Comparison of ENCODE assay signal across 15 cellular contexts in the genomic region with DNA sequence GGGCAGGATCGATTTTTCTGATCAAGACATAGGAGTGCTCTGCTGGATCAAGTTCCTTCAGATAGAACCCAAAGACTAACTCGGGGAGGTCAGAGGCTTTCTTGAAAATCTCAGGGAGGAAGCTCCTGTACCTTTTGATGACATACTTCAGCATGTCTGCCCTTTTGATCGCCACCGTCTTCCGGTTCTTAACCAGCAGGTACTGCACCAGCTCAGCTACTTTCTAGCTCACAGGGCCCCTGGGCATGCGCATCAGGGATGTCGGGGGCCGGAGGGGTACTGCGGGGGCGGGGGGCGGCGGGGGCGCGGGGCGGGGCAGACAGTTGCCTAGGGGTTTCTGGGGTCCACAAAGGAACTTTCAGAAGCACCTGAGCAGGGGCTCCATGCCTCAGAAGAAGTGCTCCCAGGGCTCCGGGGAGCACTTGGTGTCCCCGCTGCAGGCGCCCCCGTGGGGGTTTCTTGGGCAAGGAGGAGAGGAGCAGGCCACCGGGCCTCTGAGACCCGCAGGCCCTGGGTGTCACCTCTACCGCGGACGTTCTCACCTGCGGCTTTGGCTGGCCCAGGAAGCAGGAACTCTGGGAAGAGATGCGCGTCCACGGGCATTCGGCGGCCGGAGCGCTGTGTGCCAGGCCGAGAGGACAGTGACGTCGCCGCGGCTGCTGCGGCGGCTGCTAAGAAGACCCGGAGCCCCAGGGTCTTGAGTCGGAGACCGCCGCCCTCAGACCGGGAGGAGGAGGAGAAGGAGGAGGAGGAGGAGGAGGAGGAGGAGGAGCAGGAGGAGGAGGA. TPM values are rescaled to one million over a fixed set of nuclear protein-coding genes. Genes with fewer than 3 reads are reported as not detected.
DNase-seq lines count a peak whose midpoint lies in the region; ATAC-seq, FAIRE-seq and TF ChIP-seq lines count a peak whose summit lies in the region.
"Not testable (repeated sequence)": the region's sequence is repeated elsewhere in the genome, so short reads cannot be mapped to it uniquely, and the experiment has no call there.
"Had no signal": no experiment of that assay in that cellular context is flagged by ENCODE, and none has a peak within 500 bp of the region (broad histone marks: within the 10 kb centered on the region; RNA-seq: fewer than 3 reads in every experiment).

No MANE protein-coding gene starts in this region.

- H3K4me2 ChIP-seq in endothelial cell of umbilical vein (ENCODE audit: insufficient read depth, low read length) = not testable (repeated sequence)

- not testable (repeated sequence) for H3K9me1 ChIP-seq in endothelial cell of umbilical vein (replicated peaks; ENCODE audit: control insufficient read depth, extremely low read depth, insufficient read depth, low read length)

- CTCF ChIA-PET in WTC11 (lab: Charles Lee); endothelial cell of umbilical vein (lab: Charles Lee): not testable (repeated sequence)

- not testable (repeated sequence) for H3K4me1 Mint-ChIP-seq in WTC11

- dilution Hi-C loops in endothelial cell of umbilical vein (cut with MboI; ENCODE audit: extremely low pct_ligation_motif_present, low sequenced_read_pairs) = not testable (repeated sequence)

- H4K20me1 ChIP-seq in endothelial cell of umbilical vein (replicated peaks; ENCODE audit: control insufficient read depth, extremely low read depth, insufficient read depth, low read length) = not testable (repeated sequence)

- H3K79me2 ChIP-seq in endothelial cell of umbilical vein (ENCODE audit: control insufficient read depth, insufficient read depth, low read length) = not testable (repeated sequence)

- intact Hi-C loops in endothelial cell of umbilical vein (cut with micrococcal nuclease); pancreas (cut with DNase I): not testable (repeated sequence)

- ATAC-seq in GM18505 (IDR thresholded peaks at IDR 0.05; ENCODE audit: unreplicated experiment) (peak; percentile 71), GM19324 (IDR thresholded peaks at IDR 0.05; ENCODE audit: low FRiP score, unreplicated experiment) (peak; percentile 74), GM21529 (IDR thresholded peaks at IDR 0.05; ENCODE audit: unreplicated experiment) (peak; percentile 72), HG02870 (IDR thresholded peaks at IDR 0.05; ENCODE audit: unreplicated experiment) (peak; percentile 54), HG03342 (IDR thresholded peaks at IDR 0.05; ENCODE audit: unreplicated experiment) (peak; percentile 64), WTC11 (peak; percentile 73), pancreas (peak; percentile 83 to 88 (median 84))

- H2AFZ ChIP-seq in endothelial cell of umbilical vein (ENCODE audit: low read depth, low read length) = not testable (repeated sequence)

- BruUV-seq in endothelial cell of umbilical vein (replicated peaks; lab: Mats Ljungman, UMichigan) = not testable (repeated sequence)

- not testable (repeated sequence) for TF ChIP-seq CTCF in WTC11 (IDR thresholded peaks at IDR 0.05); endothelial cell of umbilical vein (IDR thresholded peaks at IDR 0.05; ENCODE audit: extremely low read depth in 1 of 2, insufficient read depth in 1 of 2, low read depth in 1 of 2, low read length in 2 of 2); pancreas (IDR thresholded peaks at IDR 0.05)

- POLR2A ChIA-PET in WTC11 (lab: Charles Lee); endothelial cell of umbilical vein (lab: Charles Lee): not testable (repeated sequence)

- not testable (repeated sequence) for H3K27ac Mint-ChIP-seq in WTC11

- not testable (repeated sequence) for H3K36me3 ChIP-seq in endothelial cell of umbilical vein (ENCODE audit: control insufficient read depth in 2 of 2, extremely low read depth in 1 of 2, insufficient read depth in 2 of 2, low read length in 2 of 2); pancreas

- WGBS in pancreas, 2 donors = no CpG with 5 or more reads among the region's 44 CpGs

- H3K9me3 ChIP-seq in endothelial cell of umbilical vein (replicated peaks; ENCODE audit: control insufficient read depth, insufficient read depth, low read length); pancreas: not testable (repeated sequence)

- not testable (repeated sequence) for TF ChIP-seq POLR2A in GM18505 (IDR thresholded peaks at IDR 0.05; ENCODE audit: borderline replicate concordance, extremely low read depth, insufficient read depth, insufficient read length); endothelial cell of umbilical vein (IDR thresholded peaks at IDR 0.05; ENCODE audit: low read depth, low read length)

- H3K27ac ChIP-seq in endothelial cell of umbilical vein (ENCODE audit: insufficient read depth, low read depth, low read length); pancreas: not testable (repeated sequence)

- not testable (repeated sequence) for DNase-seq in WTC11 (ENCODE audit: low spot score); endothelial cell of umbilical vein (ENCODE audit: low read depth, low spot score); pancreas

- not testable (repeated sequence) for H3K9ac ChIP-seq in endothelial cell of umbilical vein (replicated peaks; ENCODE audit: extremely low read depth, insufficient read depth, low read length)

- H3K9me3 Mint-ChIP-seq in WTC11 = not testable (repeated sequence)

- H3K27me3 ChIP-seq in endothelial cell of umbilical vein (ENCODE audit: control insufficient read depth in 2 of 2, insufficient read depth in 2 of 2, low read length in 2 of 2); pancreas: not testable (repeated sequence)

- H3K4me3 ChIP-seq in endothelial cell of umbilical vein (replicated peaks in 1 of 3; ENCODE audit: insufficient read depth in 1 of 3, low read depth in 1 of 3, low read length in 3 of 3); pancreas: not testable (repeated sequence)

- peak; percentile 47 for FAIRE-seq in endothelial cell of umbilical vein (lab: Jason Lieb, UNC)
- FAIRE-seq in pancreas (lab: Jason Lieb, UNC) = not testable (repeated sequence)

- H3K27me3 Mint-ChIP-seq in WTC11 (ENCODE audit: low read depth) = not testable (repeated sequence)

- H3K4me1 ChIP-seq in endothelial cell of umbilical vein (ENCODE audit: control insufficient read depth, extremely low read depth, insufficient read depth, low read length); pancreas: not testable (repeated sequence)

- not testable (repeated sequence) for H3K4me3 Mint-ChIP-seq in WTC11

- H3K36me3 Mint-ChIP-seq in WTC11 = not testable (repeated sequence)

RNA-seq across cellular contexts. Expression of a gene that starts 0.4 kb away (rescaled TPM):
- total RNA-seq in WTC11 (2021) = 0.14 TPM in 2 of 3 replicates, not detected in the other
- total RNA-seq in endothelial cell of umbilical vein = not detected in 2 replicates
- not detected in 2 replicates for polyA plus RNA-seq in endothelial cell of umbilical vein
- polyA plus RNA-seq in endothelial cell of umbilical vein (2011; cell fraction: cytosol; rRNA removed) = not detected in 2 replicates
- polyA plus RNA-seq in endothelial cell of umbilical vein (2011; cell fraction: nucleus; rRNA removed) = 0.31 TPM in 1 of 2 replicates, not detected in the other
- polyA plus RNA-seq in endothelial cell of umbilical vein (2012) = not detected in 2 replicates
- polyA minus RNA-seq in endothelial cell of umbilical vein = not detected in 2 replicates
- not detected for polyA minus RNA-seq in endothelial cell of umbilical vein (2011; cell fraction: cytosol; rRNA and poly(A)+ RNA removed)
- not detected in 2 replicates for polyA minus RNA-seq in endothelial cell of umbilical vein (2011; cell fraction: nucleus; rRNA and poly(A)+ RNA removed)
- 1 to 10 TPM in 1 of 6 donors, under 1 TPM in 4, not detected in 1; 0.31 to 1.7 (median 0.82) TPM for total RNA-seq in pancreas
- polyA plus RNA-seq in pancreas = under 1 TPM in 1 of 2 donors, not detected in 1; 0.66 TPM
- total RNA-seq: astrocyte, endodermal cell, pulmonary artery endothelial cell had no signal
- polyA plus RNA-seq: SK-N-SH had no signal

RNA-seq across cellular contexts. Expression of a gene that starts 5.2 kb away (rescaled TPM):
- total RNA-seq in WTC11 (2021) (not detected in 3 replicates), endothelial cell of umbilical vein (not detected in 2 replicates), pancreas (not detected)
- polyA plus RNA-seq in endothelial cell of umbilical vein (not detected in 2 replicates), pancreas (not detected)
- polyA plus RNA-seq in endothelial cell of umbilical vein (2011; cell fraction: cytosol; rRNA removed) = not detected in 2 replicates
- not detected in 2 replicates for polyA plus RNA-seq in endothelial cell of umbilical vein (2011; cell fraction: nucleus; rRNA removed)
- not detected in 2 replicates for polyA plus RNA-seq in endothelial cell of umbilical vein (2012)
- not detected in 2 replicates for polyA minus RNA-seq in endothelial cell of umbilical vein
- polyA minus RNA-seq in endothelial cell of umbilical vein (2011; cell fraction: cytosol; rRNA and poly(A)+ RNA removed) = not detected
- not detected in 2 replicates for polyA minus RNA-seq in endothelial cell of umbilical vein (2011; cell fraction: nucleus; rRNA and poly(A)+ RNA removed)
- total RNA-seq: astrocyte, Daoy, endodermal cell, neural crest cell, pulmonary artery endothelial cell had no signal
- polyA plus RNA-seq: SK-N-SH, thymus had no signal

RNA-seq across cellular contexts. Expression of a gene that starts 30.8 kb away (rescaled TPM):
- total RNA-seq in WTC11 (2021) (not detected in 3 replicates), endothelial cell of umbilical vein (not detected in 2 replicates), pancreas (not detected)
- polyA plus RNA-seq in endothelial cell of umbilical vein (not detected in 2 replicates), pancreas (not detected)
- not detected in 2 replicates for polyA plus RNA-seq in endothelial cell of umbilical vein (2011; cell fraction: cytosol; rRNA removed)
- polyA plus RNA-seq in endothelial cell of umbilical vein (2011; cell fraction: nucleus; rRNA removed) = not detected in 2 replicates
- polyA plus RNA-seq in endothelial cell of umbilical vein (2012) = not detected in 2 replicates
- not detected in 2 replicates for polyA minus RNA-seq in endothelial cell of umbilical vein
- polyA minus RNA-seq in endothelial cell of umbilical vein (2011; cell fraction: cytosol; rRNA and poly(A)+ RNA removed) = not detected
- polyA minus RNA-seq in endothelial cell of umbilical vein (2011; cell fraction: nucleus; rRNA and poly(A)+ RNA removed) = not detected in 2 replicates
- total RNA-seq: astrocyte, Daoy, endodermal cell, neural crest cell, pulmonary artery endothelial cell had no signal
- polyA plus RNA-seq: SK-N-SH, thymus had no signal

RNA-seq across cellular contexts. Expression of a gene that starts 59.5 kb away (rescaled TPM):
- total RNA-seq in WTC11 (2021) = 1.0 to 1.7 TPM (median 1.6 TPM) in 3 replicates
- total RNA-seq in endothelial cell of umbilical vein = not detected in 2 replicates
- not detected in 2 replicates for polyA plus RNA-seq in endothelial cell of umbilical vein
- polyA plus RNA-seq in endothelial cell of umbilical vein (2011; cell fraction: cytosol; rRNA removed) = not detected in 2 replicates
- not detected in 2 replicates for polyA plus RNA-seq in endothelial cell of umbilical vein (2011; cell fraction: nucleus; rRNA removed)
- polyA plus RNA-seq in endothelial cell of umbilical vein (2012) = not detected in 2 replicates
- not detected in 2 replicates for polyA minus RNA-seq in endothelial cell of umbilical vein
- not detected for polyA minus RNA-seq in endothelial cell of umbilical vein (2011; cell fraction: cytosol; rRNA and poly(A)+ RNA removed)
- polyA minus RNA-seq in endothelial cell of umbilical vein (2011; cell fraction: nucleus; rRNA and poly(A)+ RNA removed) = not detected in 2 replicates
- total RNA-seq in pancreas = not detected
- not detected for polyA plus RNA-seq in pancreas
- total RNA-seq: pulmonary artery endothelial cell had no signal
- polyA plus RNA-seq: thymus had no signal
